In the genomic region with DNA sequence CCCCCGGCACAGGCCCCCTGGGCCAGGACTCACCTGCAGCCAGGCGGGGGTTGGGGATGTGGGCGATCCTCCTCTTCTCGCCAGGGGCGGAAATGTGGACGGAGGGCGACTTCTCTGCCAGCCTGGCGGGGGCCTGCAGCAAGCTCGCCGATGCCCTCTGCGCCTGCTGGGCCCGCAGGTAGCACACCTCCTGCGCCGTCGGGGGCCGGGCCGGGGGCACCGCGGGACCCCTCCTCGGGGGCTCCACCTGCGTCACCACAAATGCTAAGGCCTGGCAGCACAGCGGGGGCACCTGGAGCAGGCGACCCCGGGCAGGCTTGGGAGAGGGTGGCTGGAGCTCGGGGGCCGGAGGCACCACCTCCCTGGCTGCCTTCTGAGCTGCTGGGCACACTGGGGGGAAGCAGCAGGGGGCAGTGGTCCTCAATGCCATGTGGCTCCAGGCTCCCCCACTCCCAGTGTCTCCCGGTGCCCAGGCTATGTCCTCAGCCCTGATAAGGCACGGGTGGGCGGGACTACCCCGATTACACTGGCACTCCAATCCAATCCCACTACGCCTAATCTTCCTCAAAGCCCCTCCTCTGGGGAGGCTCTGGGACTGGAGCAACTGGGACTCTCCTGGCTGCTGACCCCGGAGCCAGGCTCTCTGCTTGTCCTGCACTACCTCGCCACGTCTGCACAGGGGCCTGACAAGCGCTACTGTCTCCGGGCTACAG, we compare ENCODE assay signal across 1 cellular context.
TF ChIP-seq lines count a peak whose summit lies in the region.

No MANE protein-coding gene starts in this region.

TF ChIP-seq in SK-N-SH, 30 proteins besides CTCF, POLR2A, EP300 and RAD21 (continued from another document):
- TF ChIP-seq GATA2 (CRISPR knock-in tag; IDR thresholded peaks at IDR 0.05) (no peak), RCOR1 (IDR thresholded peaks at IDR 0.05; ENCODE audit: low read length) (no peak), USF2 (IDR thresholded peaks at IDR 0.05; ENCODE audit: borderline replicate concordance, low read depth, low read length) (no peak), GABPA (IDR thresholded peaks at IDR 0.05; ENCODE audit: low read depth) (no peak), ELF1 (IDR thresholded peaks at IDR 0.05) (no peak), RFX5 (IDR thresholded peaks at IDR 0.05; ENCODE audit: low read length) (no peak), YY1 (IDR thresholded peaks at IDR 0.05; ENCODE audit: low read depth) (no peak), FOXM1 (IDR thresholded peaks at IDR 0.05; ENCODE audit: low read depth) (no peak), CHD2 (IDR thresholded peaks at IDR 0.05; ENCODE audit: low read length, partially characterized antibody) (no peak), JUND (IDR thresholded peaks at IDR 0.05) (no peak), NFIC (IDR thresholded peaks at IDR 0.05; ENCODE audit: borderline replicate concordance) (no peak)
